ENCODE assay signal across 23 cellular contexts in genomic region chr19:34994286-34994642, GRCh38. TPM values are rescaled to one million over a fixed set of nuclear protein-coding genes. Genes with fewer than 3 reads are reported as not detected.
A peak's percentile ranks its signal among the peaks of the same experiment; 100 is the strongest.
DNase-seq lines count a peak whose midpoint lies in the region; ATAC-seq and TF ChIP-seq lines count a peak whose summit lies in the region.
"Had no signal": no experiment of that assay in that cellular context is flagged by ENCODE, and none has a peak within 500 bp of the region (broad histone marks: within the 10 kb centered on the region; RNA-seq: fewer than 3 reads in every experiment).

No MANE protein-coding gene starts in this region.

- peaks cover 68% of the 10 kb centered on the region for H3K4me1 Mint-ChIP-seq in activated CD4-positive, alpha-beta T cell treated with anti-CD3 and anti-CD28 coated beads, Interleukin-2, amount 10 ng/mL, durations not matched to agents 7 days and 5 days
- H3K4me1 Mint-ChIP-seq in effector memory CD8-positive, alpha-beta T cell (ENCODE audit: low read depth in 2 of 2) = peaks cover 17 to 37% of the 10 kb centered on the region in 2 donors

- CTCF ChIA-PET in activated CD4-positive, alpha-beta T cell treated with anti-CD3 and anti-CD28 coated beads, Interleukin-2, amount 10 ng/mL, durations not matched to agents 7 days and 5 days (lab: Charles Lee) = interaction anchor here (0.8 to 1.7 kb wide), 3 partner anchors 16 to 20 kb away, joined by 3 to 4 read pairs (median 3); no protein-coding TSS in a partner anchor

- H3K36me3 ChIP-seq in right atrium auricular region (no peaks in the 10 kb centered on the region), neutrophil (no peaks in the 10 kb centered on the region), upper lobe of left lung (no peaks in the 10 kb centered on the region)
- H3K36me3 ChIP-seq: MG63 had no signal

- H3K27me3 Mint-ChIP-seq in activated CD4-positive, alpha-beta T cell treated with anti-CD3 and anti-CD28 coated beads, Interleukin-2, amount 10 ng/mL, durations not matched to agents 7 days and 5 days = no peaks in the 10 kb centered on the region
- H3K27me3 Mint-ChIP-seq in effector memory CD8-positive, alpha-beta T cell = no peaks in the 10 kb centered on the region
- H3K27me3 Mint-ChIP-seq: activated CD4-positive, alpha-beta memory T cell treated with anti-CD3 and anti-CD28 coated beads for 36 hours; progenitor cell of endocrine pancreas had no signal

- H3K9me3 Mint-ChIP-seq in activated CD4-positive, alpha-beta T cell treated with anti-CD3 and anti-CD28 coated beads, Interleukin-2, amount 10 ng/mL, durations not matched to agents 7 days and 5 days = peaks cover 2% of the 10 kb centered on the region
- H3K9me3 Mint-ChIP-seq in effector memory CD8-positive, alpha-beta T cell = no peaks in the 10 kb centered on the region

- H3K4me1 ChIP-seq in right atrium auricular region (peaks cover 0 to 29% of the 10 kb centered on the region in 2 donors), neutrophil (ENCODE audit: control insufficient read depth in 1 of 2, insufficient read depth in 1 of 2, low read depth in 1 of 2, low read length in 1 of 2) (peaks cover 41 to 57% of the 10 kb centered on the region in 2 experiments), upper lobe of left lung (peaks cover 43 to 48% (median 46%) of the 10 kb centered on the region in 4 donors)

- H3K4me3 ChIP-seq in right atrium auricular region = no peak overlapping the region
- H3K4me3 ChIP-seq in neutrophil (ENCODE audit: low read depth in 1 of 2, low read length in 1 of 2) = no peak overlapping the region
- no peak overlapping the region for H3K4me3 ChIP-seq in upper lobe of left lung
- H3K4me3 ChIP-seq: MG63 had no signal

- no peak for DNase-seq in activated CD4-positive, alpha-beta T cell treated with anti-CD3 and anti-CD28 coated beads, Interleukin-2, amount 10 ng/mL, durations not matched to agents 7 days and 5 days
- DNase-seq in activated CD4-positive, alpha-beta T cell treated with anti-CD3 and anti-CD28 coated beads, Interleukin-2, amount 50 U/mL, for 1 hour = no peak
- DNase-seq in right atrium auricular region (ENCODE audit: low spot score) (no peak), upper lobe of left lung (no peak), NCI-H2227 treated with DMSO at 0.1 percent for 48 hours (lab: John Stamatoyannopoulos, UW) (no peak)
- no peak for DNase-seq in effector memory CD8-positive, alpha-beta T cell
- DNase-seq: activated CD4-positive, alpha-beta memory T cell treated with anti-CD3 and anti-CD28 coated beads for 36 hours; cerebellar nuclear complex; islet precursor cell; MG63; midbrain; NCI-H2081; NCI-H526 treated with DMSO at 0.1 percent for 48 hours; OCI-M1 had no signal

- H3K27ac Mint-ChIP-seq in activated CD4-positive, alpha-beta T cell treated with anti-CD3 and anti-CD28 coated beads, Interleukin-2, amount 10 ng/mL, durations not matched to agents 7 days and 5 days = peak overlapping the region; percentile 33
- no peak overlapping the region for H3K27ac Mint-ChIP-seq in effector memory CD8-positive, alpha-beta T cell
- H3K27ac Mint-ChIP-seq: activated CD4-positive, alpha-beta memory T cell treated with anti-CD3 and anti-CD28 coated beads for 36 hours; CD14-positive monocyte; progenitor cell of endocrine pancreas had no signal

- no peak for TF ChIP-seq CTCF in right atrium auricular region (IDR thresholded peaks at IDR 0.05)
- TF ChIP-seq CTCF in neutrophil (IDR thresholded peaks at IDR 0.05) = no peak
- TF ChIP-seq CTCF in upper lobe of left lung (IDR thresholded peaks at IDR 0.05) = no peak

- no peak for TF ChIP-seq EP300 in upper lobe of left lung (IDR thresholded peaks at IDR 0.05)

- WGBS in upper lobe of left lung, 2 donors = 63 to 68% methylated on average over 2 to 9 of the region's 9 CpGs

- TF ChIP-seq POLR2A in upper lobe of left lung (IDR thresholded peaks at IDR 0.05) = no peak

- H3K9me3 ChIP-seq in right atrium auricular region = no peaks in the 10 kb centered on the region
- H3K9me3 ChIP-seq in neutrophil = no peaks in the 10 kb centered on the region
- H3K9me3 ChIP-seq in upper lobe of left lung = no peaks in the 10 kb centered on the region
- H3K9me3 ChIP-seq: MG63 had no signal

- POLR2A ChIA-PET in activated CD4-positive, alpha-beta T cell treated with anti-CD3 and anti-CD28 coated beads, Interleukin-2, amount 10 ng/mL, durations not matched to agents 7 days and 5 days (lab: Charles Lee) = interaction anchor here (0.7 kb wide), 1 partner anchor 1258 kb away, joined by 4 read pairs; no protein-coding TSS in a partner anchor

- peaks cover 11% of the 10 kb centered on the region for H3K36me3 Mint-ChIP-seq in activated CD4-positive, alpha-beta T cell treated with anti-CD3 and anti-CD28 coated beads, Interleukin-2, amount 10 ng/mL, durations not matched to agents 7 days and 5 days (ENCODE audit: low read depth)
- peaks cover 6% of the 10 kb centered on the region for H3K36me3 Mint-ChIP-seq in effector memory CD8-positive, alpha-beta T cell (ENCODE audit: insufficient read depth)
- H3K36me3 Mint-ChIP-seq: CD14-positive monocyte had no signal

- ATAC-seq in upper lobe of left lung (ENCODE audit: low FRiP score in 2 of 2) (no peak), GM18520 (IDR thresholded peaks at IDR 0.05; ENCODE audit: unreplicated experiment) (no peak)
- no peak for ATAC-seq in effector memory CD8-positive, alpha-beta T cell (replicated peaks)

- H3K27ac ChIP-seq in right atrium auricular region = peak overlapping the region; percentile 51 to 71
- H3K27ac ChIP-seq in neutrophil = peak overlapping the region; percentile 35
- H3K27ac ChIP-seq in upper lobe of left lung = peak overlapping the region; percentile 59 to 99 (median 82)

- no peak overlapping the region for H3K4me3 Mint-ChIP-seq in activated CD4-positive, alpha-beta T cell treated with anti-CD3 and anti-CD28 coated beads, Interleukin-2, amount 10 ng/mL, durations not matched to agents 7 days and 5 days
- no peak overlapping the region for H3K4me3 Mint-ChIP-seq in effector memory CD8-positive, alpha-beta T cell
- H3K4me3 Mint-ChIP-seq: activated CD4-positive, alpha-beta memory T cell treated with anti-CD3 and anti-CD28 coated beads for 36 hours; CD14-positive monocyte had no signal

- H3K27me3 ChIP-seq in right atrium auricular region (no peaks in the 10 kb centered on the region), neutrophil (no peaks in the 10 kb centered on the region), upper lobe of left lung (no peaks in the 10 kb centered on the region)
- H3K27me3 ChIP-seq: MG63 had no signal

RNA-seq across cellular contexts. Expression of gene GRAMD1A, which starts 5.9 kb away (rescaled TPM):
- total RNA-seq in activated CD4-positive, alpha-beta T cell treated with anti-CD3 and anti-CD28 coated beads, Interleukin-2, amount 10 ng/mL, durations not matched to agents 7 days and 5 days = 100 to 1,000 TPM; 106 to 114 TPM
- total RNA-seq in right atrium auricular region (10 to 100 TPM; 29.6 to 37.7 TPM), upper lobe of left lung (100 to 1,000 TPM in 4 of 6 donors, 10 to 100 TPM in 2; 85.1 to 206 (median 119) TPM)

RNA-seq across cellular contexts. Expression of gene ZNF792, which starts 30.2 kb away (rescaled TPM):
- total RNA-seq in activated CD4-positive, alpha-beta T cell treated with anti-CD3 and anti-CD28 coated beads, Interleukin-2, amount 10 ng/mL, durations not matched to agents 7 days and 5 days = 10 to 100 TPM; 14.8 to 15.3 TPM
- 1 to 10 TPM; 4.4 to 5.9 TPM for total RNA-seq in right atrium auricular region
- total RNA-seq in upper lobe of left lung = 10 to 100 TPM in 3 of 6 donors, 1 to 10 TPM in 3; 8.3 to 14.5 (median 9.8) TPM

RNA-seq across cellular contexts. Expression of gene SCN1B, which starts 36.0 kb away (rescaled TPM):
- total RNA-seq in activated CD4-positive, alpha-beta T cell treated with anti-CD3 and anti-CD28 coated beads, Interleukin-2, amount 10 ng/mL, durations not matched to agents 7 days and 5 days = under 1 TPM; 0.50 to 0.97 TPM
- total RNA-seq in right atrium auricular region (100 to 1,000 TPM in 1 of 2 donors, 10 to 100 TPM in 1; 57.3 to 119 TPM), upper lobe of left lung (10 to 100 TPM in 1 of 6 donors, 1 to 10 TPM in 5; 2.9 to 13.1 (median 6.9) TPM)

RNA-seq across cellular contexts. Expression of gene HPN, which starts 47.3 kb away (rescaled TPM):
- not detected for total RNA-seq in activated CD4-positive, alpha-beta T cell treated with anti-CD3 and anti-CD28 coated beads, Interleukin-2, amount 10 ng/mL, durations not matched to agents 7 days and 5 days
- total RNA-seq in right atrium auricular region (1 to 10 TPM; 2.5 to 7.2 TPM), upper lobe of left lung (10 to 100 TPM; 15.9 to 54.5 (median 41.1) TPM)
- total RNA-seq: A172, Daoy, endothelial cell of umbilical vein, frontal cortex, H4 had no signal

Comparison
In these comparisons a context has a peak if more than half of its experiments do, and no peak if none do; other contexts are left out.
1. RNA of gene SCN1B, which starts 36.0 kb away (total RNA-seq): 57.3 to 119 TPM in right atrium auricular region; 2.9 to 13.1 TPM in upper lobe of left lung and 0.50 to 0.97 TPM in activated CD4-positive, alpha-beta T cell treated with anti-CD3 and anti-CD28 coated beads, Interleukin-2, amount 10 ng/mL, durations not matched to agents 7 days and 5 days; every median in the first group is over 4 times any median in the second.
2. Peak in every context shown above with its lines, with median percentiles within 50 percentile points of each other: H3K27ac ChIP-seq.